In genomic region chr9:136610426-136610825, GRCh38 we compare ENCODE assay signal across 2 cellular contexts.
A peak's percentile ranks its signal among the peaks of the same experiment; 100 is the strongest.
TF ChIP-seq lines count a peak whose summit lies in the region.

No MANE protein-coding gene starts in this region.

TF ChIP-seq in HEK293, 187 proteins besides CTCF, POLR2A, EP300 and RAD21 (continued from another document):
- TF ChIP-seq ZEB2 (tag by site-specific recombination; IDR thresholded peaks at IDR 0.05) = no peak
- no peak for TF ChIP-seq ZBTB26 (tag by site-specific recombination; optimal IDR thresholded peaks at IDR 0.05)
- TF ChIP-seq GLIS2 (tag by site-specific recombination; IDR thresholded peaks at IDR 0.05) = 0 out of 2 replicates have a peak, but pooled peaks have one; percentile 0
- TF ChIP-seq SCRT1 (tag by site-specific recombination; IDR thresholded peaks at IDR 0.05; ENCODE audit: borderline replicate concordance) = no peak
- TF ChIP-seq ZNF555 (tag by site-specific recombination; conservative IDR thresholded peaks at IDR 0.05) = no peak
- no peak for TF ChIP-seq ZNF658 (tag by site-specific recombination; IDR thresholded peaks at IDR 0.05)
- peak; percentile 66 for TF ChIP-seq GLIS1 (tag by site-specific recombination; IDR thresholded peaks at IDR 0.05)
- no peak for TF ChIP-seq ZSCAN4 (tag by site-specific recombination; IDR thresholded peaks at IDR 0.05)
- TF ChIP-seq ZNF184 (tag by site-specific recombination; IDR thresholded peaks at IDR 0.05) = no peak

TF ChIP-seq in H1, 55 proteins besides CTCF, POLR2A, EP300 and RAD21:
- TF ChIP-seq USF2 (IDR thresholded peaks at IDR 0.05; ENCODE audit: low read length) (no peak), SAP30 (IDR thresholded peaks at IDR 0.05; ENCODE audit: insufficient read depth, insufficient replicate concordance, low read length) (no peak), SUZ12 (IDR thresholded peaks at IDR 0.05; ENCODE audit: low read length) (no peak), ATF2 (IDR thresholded peaks at IDR 0.05; ENCODE audit: low read length) (no peak), TCF12 (IDR thresholded peaks at IDR 0.05; ENCODE audit: low read depth, low read length) (no peak), GABPA (IDR thresholded peaks at IDR 0.05; ENCODE audit: borderline replicate concordance, insufficient read depth, low read length) (0 out of 2 replicates have a peak, but pooled peaks have one; percentile 23), RNF2 (IDR thresholded peaks at IDR 0.05; ENCODE audit: borderline replicate concordance, low read depth, low read length, missing control alignments, poor library complexity, severe bottlenecking) (no peak), HDAC2 (IDR thresholded peaks at IDR 0.05; ENCODE audit: borderline replicate concordance in 1 of 2, low read depth in 2 of 2, low read length in 2 of 2) (no peak)
